8 cellular contexts compared by ENCODE assay signal in genomic region chr16:67109407-67110135, GRCh38. TPM values are rescaled to one million over a fixed set of nuclear protein-coding genes. Genes with fewer than 3 reads are reported as not detected.
DNase-seq lines count a peak whose midpoint lies in the region; ATAC-seq and TF ChIP-seq lines count a peak whose summit lies in the region.

Gene PHAF1 (plus strand): TSS chr16:67109941. CDS start chr16:67110176, 235 bp downstream.

- H3K4me3 Mint-ChIP-seq in T-helper 17 cell = peak within 1 kb of the TSS; percentile 97
- H3K4me3 Mint-ChIP-seq in progenitor cell of endocrine pancreas (ENCODE audit: low read depth) = peak within 1 kb of the TSS; percentile 98

- H3K27ac ChIP-seq in upper lobe of left lung = peak within 1 kb of the TSS; percentile 78 to 88 (median 83)

- no peak for TF ChIP-seq EP300 in upper lobe of left lung (IDR thresholded peaks at IDR 0.05)

- peak within 1 kb of the TSS; percentile 63 to 96 (median 86) for H3K4me3 ChIP-seq in upper lobe of left lung

- H3K36me3 ChIP-seq in upper lobe of left lung = no peaks in the 10 kb centered on the region

- peaks cover 23 to 39% (median 30%) of the 10 kb centered on the region in 4 donors for H3K4me1 ChIP-seq in upper lobe of left lung

- in situ Hi-C loops in GM13977 (cut with MboI; ENCODE audit: low pct_unique_long_range_greater_than_20kb, low sequenced_read_pairs, unreplicated experiment) = no loop called here

- no peaks in the 10 kb centered on the region for H3K9me3 ChIP-seq in T-helper 17 cell (ENCODE audit: control insufficient read depth, low read length, poor library complexity, severe bottlenecking)
- no peaks in the 10 kb centered on the region for H3K9me3 ChIP-seq in upper lobe of left lung

- H3K4me1 Mint-ChIP-seq in T-helper 17 cell (peaks cover 32% of the 10 kb centered on the region), progenitor cell of endocrine pancreas (ENCODE audit: low read depth) (peaks cover 18% of the 10 kb centered on the region)

- H3K27me3 ChIP-seq in upper lobe of left lung = no peaks in the 10 kb centered on the region

- DNase-seq in GM13977 (ENCODE audit: low spot score) (peak; percentile 100), NCI-H146 treated with DMSO at 0.1 percent for 48 hours (lab: John Stamatoyannopoulos, UW; ENCODE audit: unreplicated experiment) (peak; percentile 74), T-helper 17 cell (peak; percentile 96 to 98 (median 97)), amygdala (lab: John Stamatoyannopoulos, UW) (peak; percentile 62 to 97 (median 89)), left cardiac atrium (peak; percentile 92), progenitor cell of endocrine pancreas (ENCODE audit: low spot score, unreplicated experiment) (peak; percentile 98), upper lobe of left lung (peak; percentile 96 to 100)

- ATAC-seq in HG02852 (IDR thresholded peaks at IDR 0.05; ENCODE audit: unreplicated experiment) (peak; percentile 81), T-helper 17 cell (peak; percentile 92), left cardiac atrium (peak; percentile 98), upper lobe of left lung (ENCODE audit: low FRiP score in 2 of 2) (peak; percentile 96 to 99)

- WGBS in upper lobe of left lung, 2 donors = 0 to 5% methylated on average over 21 to 37 of the region's 63 CpGs

- H3K9me3 Mint-ChIP-seq in progenitor cell of endocrine pancreas (ENCODE audit: low read depth) = no peaks in the 10 kb centered on the region

- TF ChIP-seq CTCF in GM13977 (IDR thresholded peaks at IDR 0.05; ENCODE audit: extremely low read depth, insufficient read depth, missing control alignments) = no peak
- TF ChIP-seq CTCF in progenitor cell of endocrine pancreas (IDR thresholded peaks at IDR 0.05; ENCODE audit: unreplicated experiment) = no peak
- TF ChIP-seq CTCF in upper lobe of left lung (IDR thresholded peaks at IDR 0.05) = peak in 2 of 6 experiments; percentile 23 to 38

- peaks cover 3% of the 10 kb centered on the region for H3K36me3 Mint-ChIP-seq in T-helper 17 cell (ENCODE audit: low read depth)
- H3K36me3 Mint-ChIP-seq in progenitor cell of endocrine pancreas (ENCODE audit: insufficient read depth) = peaks cover 2% of the 10 kb centered on the region

- no peaks in the 10 kb centered on the region for H3K27me3 Mint-ChIP-seq in T-helper 17 cell
- no peaks in the 10 kb centered on the region for H3K27me3 Mint-ChIP-seq in progenitor cell of endocrine pancreas

- TF ChIP-seq POLR2A in upper lobe of left lung (IDR thresholded peaks at IDR 0.05) = peak in 3 of 4 donors; percentile 38 to 92 (median 81)

- H3K27ac Mint-ChIP-seq in T-helper 17 cell (peak within 1 kb of the TSS; percentile 86), progenitor cell of endocrine pancreas (peak within 1 kb of the TSS; percentile 96)

- intact Hi-C loops in left cardiac atrium (cut with DNase I) = no loop called here

RNA-seq across cellular contexts. Expression of gene PHAF1, which starts in this region (rescaled TPM):
- total RNA-seq in T-helper 17 cell (10 to 100 TPM; 11.9 to 17.0 TPM), left cardiac atrium (10 to 100 TPM; 11.0 to 11.8 TPM), progenitor cell of endocrine pancreas (20.4 and 21.0 TPM in 2 replicates), upper lobe of left lung (10 to 100 TPM; 16.0 to 32.3 (median 21.9) TPM)

Comparison
In these comparisons a context has a peak if more than half of its experiments do, and no peak if none do; other contexts are left out.
1. Peak in every context shown above with its lines: DNase-seq, ATAC-seq, H3K4me3 ChIP-seq and H3K27ac ChIP-seq.